1 cellular context compared by ENCODE assay signal in the genomic region with DNA sequence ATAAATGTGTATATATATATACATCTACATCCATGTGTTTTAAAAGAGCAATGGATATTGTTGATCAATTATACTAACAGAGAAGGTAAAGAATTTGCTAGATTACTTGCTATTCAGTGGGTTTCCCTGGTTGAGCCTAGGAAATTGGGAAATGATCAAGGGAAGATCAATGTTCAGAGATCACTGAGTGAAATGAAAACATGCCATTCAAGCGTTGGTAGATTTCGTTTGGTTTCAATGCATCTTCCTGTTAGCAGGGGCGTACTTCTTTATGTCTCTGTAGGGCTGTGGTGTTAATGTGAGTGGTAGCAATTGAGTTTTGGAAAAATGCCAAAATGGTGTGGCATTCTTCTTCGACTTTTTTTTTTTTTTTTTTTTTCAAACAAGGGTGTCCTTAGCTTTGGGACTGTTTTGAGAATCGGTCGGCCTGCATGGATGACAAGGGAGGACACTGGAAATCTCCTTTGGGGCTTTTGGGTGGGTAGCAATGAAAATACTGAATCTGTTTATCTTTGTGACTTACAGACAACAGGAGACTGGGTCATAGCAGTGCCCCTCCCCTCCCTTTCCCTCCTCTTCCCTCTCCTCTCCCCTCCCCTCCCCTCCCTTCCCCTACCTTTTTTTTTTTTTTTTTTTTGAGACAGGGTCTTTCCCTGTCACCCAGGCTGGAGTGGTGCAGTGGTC.
TF ChIP-seq lines count a peak whose summit lies in the region.

No MANE protein-coding gene starts in this region.

TF ChIP-seq in HEK293, 187 proteins besides CTCF, POLR2A, EP300 and RAD21 (continued from another document):
- TF ChIP-seq, protein P1, sequence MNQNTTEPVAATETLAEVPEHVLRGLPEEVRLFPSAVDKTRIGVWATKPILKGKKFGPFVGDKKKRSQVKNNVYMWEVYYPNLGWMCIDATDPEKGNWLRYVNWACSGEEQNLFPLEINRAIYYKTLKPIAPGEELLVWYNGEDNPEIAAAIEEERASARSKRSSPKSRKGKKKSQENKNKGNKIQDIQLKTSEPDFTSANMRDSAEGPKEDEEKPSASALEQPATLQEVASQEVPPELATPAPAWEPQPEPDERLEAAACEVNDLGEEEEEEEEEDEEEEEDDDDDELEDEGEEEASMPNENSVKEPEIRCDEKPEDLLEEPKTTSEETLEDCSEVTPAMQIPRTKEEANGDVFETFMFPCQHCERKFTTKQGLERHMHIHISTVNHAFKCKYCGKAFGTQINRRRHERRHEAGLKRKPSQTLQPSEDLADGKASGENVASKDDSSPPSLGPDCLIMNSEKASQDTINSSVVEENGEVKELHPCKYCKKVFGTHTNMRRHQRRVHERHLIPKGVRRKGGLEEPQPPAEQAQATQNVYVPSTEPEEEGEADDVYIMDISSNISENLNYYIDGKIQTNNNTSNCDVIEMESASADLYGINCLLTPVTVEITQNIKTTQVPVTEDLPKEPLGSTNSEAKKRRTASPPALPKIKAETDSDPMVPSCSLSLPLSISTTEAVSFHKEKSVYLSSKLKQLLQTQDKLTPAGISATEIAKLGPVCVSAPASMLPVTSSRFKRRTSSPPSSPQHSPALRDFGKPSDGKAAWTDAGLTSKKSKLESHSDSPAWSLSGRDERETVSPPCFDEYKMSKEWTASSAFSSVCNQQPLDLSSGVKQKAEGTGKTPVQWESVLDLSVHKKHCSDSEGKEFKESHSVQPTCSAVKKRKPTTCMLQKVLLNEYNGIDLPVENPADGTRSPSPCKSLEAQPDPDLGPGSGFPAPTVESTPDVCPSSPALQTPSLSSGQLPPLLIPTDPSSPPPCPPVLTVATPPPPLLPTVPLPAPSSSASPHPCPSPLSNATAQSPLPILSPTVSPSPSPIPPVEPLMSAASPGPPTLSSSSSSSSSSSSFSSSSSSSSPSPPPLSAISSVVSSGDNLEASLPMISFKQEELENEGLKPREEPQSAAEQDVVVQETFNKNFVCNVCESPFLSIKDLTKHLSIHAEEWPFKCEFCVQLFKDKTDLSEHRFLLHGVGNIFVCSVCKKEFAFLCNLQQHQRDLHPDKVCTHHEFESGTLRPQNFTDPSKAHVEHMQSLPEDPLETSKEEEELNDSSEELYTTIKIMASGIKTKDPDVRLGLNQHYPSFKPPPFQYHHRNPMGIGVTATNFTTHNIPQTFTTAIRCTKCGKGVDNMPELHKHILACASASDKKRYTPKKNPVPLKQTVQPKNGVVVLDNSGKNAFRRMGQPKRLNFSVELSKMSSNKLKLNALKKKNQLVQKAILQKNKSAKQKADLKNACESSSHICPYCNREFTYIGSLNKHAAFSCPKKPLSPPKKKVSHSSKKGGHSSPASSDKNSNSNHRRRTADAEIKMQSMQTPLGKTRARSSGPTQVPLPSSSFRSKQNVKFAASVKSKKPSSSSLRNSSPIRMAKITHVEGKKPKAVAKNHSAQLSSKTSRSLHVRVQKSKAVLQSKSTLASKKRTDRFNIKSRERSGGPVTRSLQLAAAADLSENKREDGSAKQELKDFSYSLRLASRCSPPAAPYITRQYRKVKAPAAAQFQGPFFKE (tag by site-specific recombination; IDR thresholded peaks at IDR 0.05; ENCODE audit: borderline replicate concordance) = no peak
- TF ChIP-seq ZXDB (tag by site-specific recombination; IDR thresholded peaks at IDR 0.05) = peak; percentile 19; the same call in 1 of the 2 replicates
- TF ChIP-seq ZNF335 (tag by site-specific recombination; conservative IDR thresholded peaks at IDR 0.05) = no peak
